ENCODE assay signal across 13 cellular contexts in genomic region chr20:38164069-38164468, GRCh38. TPM values are rescaled to one million over a fixed set of nuclear protein-coding genes. Genes with fewer than 3 reads are reported as not detected.
DNase-seq lines count a peak whose midpoint lies in the region; ATAC-seq and TF ChIP-seq lines count a peak whose summit lies in the region.
"Had no signal": no experiment of that assay in that cellular context is flagged by ENCODE, and none has a peak within 500 bp of the region (broad histone marks: within the 10 kb centered on the region; RNA-seq: fewer than 3 reads in every experiment).

No MANE protein-coding gene starts in this region.

- intact Hi-C loops in Right ventricle myocardium inferior (cut with DNase I) (loop anchor here (2.0 kb wide), 1 partner anchor 107 kb away; no protein-coding TSS in a partner anchor), uterus (cut with DNase I; ENCODE audit: low total_unique reads) (no loop called here)

- DNase-seq in cardiac muscle cell (ENCODE audit: low read depth in 1 of 2, low spot score in 1 of 2), result no peak
- no peak for DNase-seq in Right ventricle myocardium inferior (ENCODE audit: missing footprints)
- no peak for DNase-seq in fibroblast of the aortic adventitia (ENCODE audit: low read depth)
- DNase-seq in osteoblast (ENCODE audit: insufficient read length, low spot score, missing footprints), result no peak
- DNase-seq in uterus, result no peak
- DNase-seq in NCI-H82 (lab: John Stamatoyannopoulos, UW), result no peak
- no peak for DNase-seq in NCI-H2196 treated with DMSO at 0.1 percent for 48 hours (lab: John Stamatoyannopoulos, UW; ENCODE audit: unreplicated experiment)
- DNase-seq: activated gamma-delta T cell treated with Interleukin-2 at 50 U/mL for 16 hours, KG1, NCI-H526 treated with DMSO at 0.1 percent for 48 hours, SIG-M5, substantia nigra had no signal

- peaks cover 9% of the 10 kb centered on the region for H3K36me3 ChIP-seq in cardiac muscle cell
- H3K36me3 ChIP-seq in osteoblast (ENCODE audit: insufficient read depth, low read length), result peaks cover 33% of the 10 kb centered on the region
- H3K36me3 ChIP-seq in uterus, result no peaks in the 10 kb centered on the region

- peaks cover 36% of the 10 kb centered on the region for H3K4me1 ChIP-seq in cardiac muscle cell (ENCODE audit: low read depth)
- H3K4me1 ChIP-seq in osteoblast (ENCODE audit: insufficient read depth, low read length), result peaks cover 68% of the 10 kb centered on the region
- peaks cover 0 to 5% of the 10 kb centered on the region in 2 donors for H3K4me1 ChIP-seq in uterus

- H3K4me2 ChIP-seq in osteoblast (ENCODE audit: insufficient read depth, low read length), result peak overlapping the region; percentile 96

- H4K20me1 ChIP-seq in osteoblast (ENCODE audit: insufficient read depth, low read length), result peaks cover 10% of the 10 kb centered on the region

- H3K4me3 ChIP-seq in cardiac muscle cell (peak overlapping the region; percentile 41), fibroblast of the aortic adventitia (ENCODE audit: low read depth, low read length) (peak overlapping the region; percentile 71), osteoblast (ENCODE audit: insufficient read depth, low read length) (peak overlapping the region; percentile 77), uterus (peak overlapping the region; percentile 42 to 53)

- H3K27me3 ChIP-seq in cardiac muscle cell (no peaks in the 10 kb centered on the region), osteoblast (ENCODE audit: insufficient read depth, low read length) (no peaks in the 10 kb centered on the region), uterus (no peaks in the 10 kb centered on the region)

- peaks cover 29% of the 10 kb centered on the region for H3K79me2 ChIP-seq in osteoblast (ENCODE audit: insufficient read depth, low read length)

- H3K9me3 ChIP-seq in cardiac muscle cell (ENCODE audit: low read depth), result no peaks in the 10 kb centered on the region
- no peaks in the 10 kb centered on the region for H3K9me3 ChIP-seq in osteoblast (ENCODE audit: low read depth, low read length)
- H3K9me3 ChIP-seq in uterus, result no peaks in the 10 kb centered on the region

- TF ChIP-seq CTCF in cardiac muscle cell (IDR thresholded peaks at IDR 0.05; ENCODE audit: low read depth, low read length) (no peak), fibroblast of the aortic adventitia (IDR thresholded peaks at IDR 0.05; ENCODE audit: insufficient read depth, low read length) (no peak), osteoblast (IDR thresholded peaks at IDR 0.05; ENCODE audit: extremely low read depth, low read depth, low read length) (no peak), uterus (IDR thresholded peaks at IDR 0.05) (no peak)

- ATAC-seq in Right ventricle myocardium inferior (no peak), GM18505 (IDR thresholded peaks at IDR 0.05; ENCODE audit: unreplicated experiment) (no peak)

- H2AFZ ChIP-seq in osteoblast (ENCODE audit: low read length), result no peak overlapping the region

- H3K27ac ChIP-seq in cardiac muscle cell (no peak overlapping the region), osteoblast (ENCODE audit: low read depth, low read length) (peak overlapping the region; percentile 24), uterus (peak overlapping the region; percentile 89 to 90)

- TF ChIP-seq POLR2A in uterus (IDR thresholded peaks at IDR 0.05) (no peak), GM18505 (IDR thresholded peaks at IDR 0.05; ENCODE audit: borderline replicate concordance, extremely low read depth, insufficient read depth, insufficient read length) (no peak)

RNA-seq across cellular contexts. Expression of gene TGM2, which starts 1.0 kb away (rescaled TPM):
- total RNA-seq in cardiac muscle cell (144 and 275 TPM in 2 replicates), Right ventricle myocardium inferior (581 TPM), fibroblast of the aortic adventitia (ENCODE audit: low replicate concordance) (6.0 and 117 TPM in 2 replicates), osteoblast (78.2 and 137 TPM in 2 replicates), uterus (100 to 1,000 TPM; 136 to 639 (median 209) TPM)
- 119 and 192 TPM in 2 replicates for polyA plus RNA-seq in cardiac muscle cell
